Comparison of ENCODE assay signal across 16 cellular contexts in genomic region chr10:29970012-29970396, GRCh38.
DNase-seq lines count a peak whose midpoint lies in the region; ATAC-seq and TF ChIP-seq lines count a peak whose summit lies in the region.
"Had no signal": no experiment of that assay in that cellular context is flagged by ENCODE, and none has a peak within 500 bp of the region (broad histone marks: within the 10 kb centered on the region; RNA-seq: fewer than 3 reads in every experiment).

No MANE protein-coding gene starts in this region.

- H3K4me2 ChIP-seq in mesenchymal stem cell (ENCODE audit: low read length, poor library complexity, severe bottlenecking), result no peak overlapping the region
- H3K4me2 ChIP-seq in OCI-LY7 (ENCODE audit: low read length), result no peak overlapping the region
- H3K4me2 ChIP-seq: BLaER1 treated with 17β-estradiol and CSF1 and Interleukin-3, amounts not matched to agents 10 nM and 100 nM had no signal

- no peak overlapping the region for H3K9ac ChIP-seq in mesenchymal stem cell (ENCODE audit: low read length)
- H3K9ac ChIP-seq: BLaER1 treated with 17β-estradiol and CSF1 and Interleukin-3, amounts not matched to agents 10 nM and 100 nM had no signal

- H3K18ac ChIP-seq in mesenchymal stem cell (ENCODE audit: low read depth in 1 of 2, low read length in 2 of 2), result no peak overlapping the region

- H4K8ac ChIP-seq in mesenchymal stem cell (ENCODE audit: low read length), result no peak overlapping the region

- no peaks in the 10 kb centered on the region for H3K4me1 ChIP-seq in mesenchymal stem cell (ENCODE audit: control insufficient read depth, insufficient read depth, low read depth, low read length)
- peaks cover 16 to 17% of the 10 kb centered on the region in 2 donors for H3K4me1 ChIP-seq in gastrocnemius medialis
- no peaks in the 10 kb centered on the region for H3K4me1 ChIP-seq in OCI-LY7 (ENCODE audit: insufficient read depth, low read length, poor library complexity, severe bottlenecking)
- H3K4me1 ChIP-seq: Caco-2 had no signal

- BruUV-seq in OCI-LY7 (replicated peaks; lab: Mats Ljungman, UMichigan), result no TSS peak

- TF ChIP-seq POLR2A in gastrocnemius medialis (IDR thresholded peaks at IDR 0.05), result no peak

- intact Hi-C loops in gastrocnemius medialis (cut with DNase I; ENCODE audit: low total_unique reads) (no loop called here), OCI-LY7 (cut with micrococcal nuclease; ENCODE audit: unreplicated experiment) (no loop called here)

- 87% methylated on average over 6 of the region's 6 CpGs for WGBS in mesenchymal stem cell

- no peak for TF ChIP-seq CTCF in gastrocnemius medialis (IDR thresholded peaks at IDR 0.05 in 4 of 5, conservative IDR thresholded peaks at IDR 0.05 in 1 of 5)
- TF ChIP-seq CTCF in GM13977 (IDR thresholded peaks at IDR 0.05; ENCODE audit: extremely low read depth, insufficient read depth, missing control alignments), result no peak
- TF ChIP-seq CTCF in OCI-LY7 (conservative IDR thresholded peaks at IDR 0.05; ENCODE audit: low read length), result no peak

- H3K14ac ChIP-seq in mesenchymal stem cell (ENCODE audit: low read length in 2 of 2), result no peak overlapping the region

- no peaks in the 10 kb centered on the region for H3K79me2 ChIP-seq in OCI-LY7 (ENCODE audit: insufficient read depth, low read depth, low read length)

- peak; percentile 28 to 45 for ATAC-seq in gastrocnemius medialis
- ATAC-seq: CD8-positive, alpha-beta T cell had no signal

- H3K27ac ChIP-seq in mesenchymal stem cell (ENCODE audit: low read length, poor library complexity, severe bottlenecking) (no peak overlapping the region), gastrocnemius medialis (peak overlapping the region; percentile 77 to 86 (median 82)), OCI-LY7 (ENCODE audit: low read depth, low read length, poor library complexity, severe bottlenecking) (no peak overlapping the region)
- H3K27ac ChIP-seq: BLaER1 treated with 17β-estradiol and CSF1 and Interleukin-3, amounts not matched to agents 10 nM and 100 nM; C4-2B had no signal

- no peak overlapping the region for H3K23ac ChIP-seq in mesenchymal stem cell (ENCODE audit: low read length in 2 of 2)

- H3K4me3 ChIP-seq in mesenchymal stem cell (ENCODE audit: insufficient read depth in 1 of 2, low read depth in 1 of 2, low read length in 2 of 2) (no peak overlapping the region), gastrocnemius medialis (no peak overlapping the region), OCI-LY7 (ENCODE audit: low read depth, low read length, poor library complexity, severe bottlenecking) (no peak overlapping the region)
- H3K4me3 ChIP-seq: BLaER1 treated with 17β-estradiol and CSF1 and Interleukin-3, amounts not matched to agents 10 nM and 100 nM had no signal

- no peak overlapping the region for H2BK5ac ChIP-seq in mesenchymal stem cell (ENCODE audit: low read depth, low read length, poor library complexity, severe bottlenecking)

- peak overlapping the region; percentile 43 for H4K91ac ChIP-seq in mesenchymal stem cell (ENCODE audit: low read length)

- CTCF ChIA-PET in OCI-LY7 (lab: Charles Lee; ENCODE audit: unreplicated experiment), result no interaction called here

- no peaks in the 10 kb centered on the region for H3K9me2 ChIP-seq in OCI-LY7 (ENCODE audit: insufficient read depth, low read length)

- no peak overlapping the region for H2BK15ac ChIP-seq in mesenchymal stem cell (ENCODE audit: low read depth, poor library complexity, severe bottlenecking)

- H2AFZ ChIP-seq in mesenchymal stem cell (ENCODE audit: low read depth, low read length), result no peak overlapping the region
- no peak overlapping the region for H2AFZ ChIP-seq in OCI-LY7 (ENCODE audit: low read length)

- H3K79me1 ChIP-seq in mesenchymal stem cell (replicated peaks; ENCODE audit: low read length, poor library complexity, severe bottlenecking), result no peaks in the 10 kb centered on the region

- H3K36me3 ChIP-seq in mesenchymal stem cell (ENCODE audit: control insufficient read depth in 1 of 2, insufficient read depth in 2 of 2, low read depth in 1 of 2, low read length in 2 of 2), result no peaks in the 10 kb centered on the region
- no peaks in the 10 kb centered on the region for H3K36me3 ChIP-seq in gastrocnemius medialis
- H3K36me3 ChIP-seq in OCI-LY7 (ENCODE audit: insufficient read depth, low read length), result no peaks in the 10 kb centered on the region
- H3K36me3 ChIP-seq: BLaER1 treated with 17β-estradiol and CSF1 and Interleukin-3, amounts not matched to agents 10 nM and 100 nM had no signal

- H2BK120ac ChIP-seq in mesenchymal stem cell (ENCODE audit: low read depth, low read length), result no peak overlapping the region

- POLR2A ChIA-PET in OCI-LY7 (lab: Charles Lee), result no interaction called here

- no peak overlapping the region for H2AK5ac ChIP-seq in mesenchymal stem cell (ENCODE audit: low read length, severe bottlenecking)

- no peaks in the 10 kb centered on the region for H4K20me1 ChIP-seq in OCI-LY7 (ENCODE audit: insufficient read depth, low read length)
- H4K20me1 ChIP-seq: BLaER1 treated with 17β-estradiol and CSF1 and Interleukin-3, amounts not matched to agents 10 nM and 100 nM had no signal

- in situ Hi-C loops in gastrocnemius medialis (cut with MboI; ENCODE audit: low sequenced_read_pairs in 4 of 4) (loop anchor here in 2 of 4 donors (25.0 kb wide), 1 partner anchor 333 kb away; the partner anchor contains the start of gene SVIL (in 2 of the 2)), GM13977 (cut with MboI; ENCODE audit: low pct_unique_long_range_greater_than_20kb, low sequenced_read_pairs, unreplicated experiment) (no loop called here)

- no peak overlapping the region for H3K4ac ChIP-seq in mesenchymal stem cell (ENCODE audit: low read depth in 1 of 2, low read length in 2 of 2)

- H3K27me3 ChIP-seq in mesenchymal stem cell (ENCODE audit: control insufficient read depth in 1 of 2, insufficient read depth in 1 of 2, low read length in 2 of 2) (peaks cover 0 to under 1% of the 10 kb centered on the region in 2 experiments), gastrocnemius medialis (no peaks in the 10 kb centered on the region)
- H3K27me3 ChIP-seq: BLaER1 treated with 17β-estradiol and CSF1 and Interleukin-3, amounts not matched to agents 10 nM and 100 nM had no signal

- peak overlapping the region in 1 of 2 experiments; percentile 23 for H2BK12ac ChIP-seq in mesenchymal stem cell (ENCODE audit: low read length in 2 of 2)

- no peak for DNase-seq in mesenchymal stem cell
- peak; percentile 52 to 77 for DNase-seq in gastrocnemius medialis
- no peak for DNase-seq in GM13977 (ENCODE audit: low spot score)
- no peak for DNase-seq in NK-92 treated with Interleukin-12 subunit alpha and Interleukin-12 subunit beta, amount 100 ng/mL, for 24 hours (lab: John Stamatoyannopoulos, UW)
- no peak for DNase-seq in OCI-LY7 (ENCODE audit: low spot score)
- DNase-seq: 8988T; ACHN; AML-193; Caco-2; Calu3; CD4-positive, alpha-beta T cell; CD8-positive, alpha-beta T cell; DMS79 treated with DMSO at 0.1 percent for 48 hours; GF-D8 had no signal

- H3K9me3 ChIP-seq in mesenchymal stem cell (ENCODE audit: control insufficient read depth, low read length) (peaks cover 3% of the 10 kb centered on the region), gastrocnemius medialis (no peaks in the 10 kb centered on the region), OCI-LY7 (ENCODE audit: low read length) (no peaks in the 10 kb centered on the region)

Comparison
In these comparisons a context has a peak if more than half of its experiments do, and no peak if none do; other contexts are left out.
1. DNase-seq: peak in gastrocnemius medialis (2 of 2); none in mesenchymal stem cell (single experiment), GM13977 (single experiment), NK-92 treated with Interleukin-12 subunit alpha and Interleukin-12 subunit beta, amount 100 ng/mL, for 24 hours (single experiment) and OCI-LY7 (single experiment).
2. H3K27ac ChIP-seq: peak in gastrocnemius medialis (4 of 4); none in mesenchymal stem cell (single experiment) and OCI-LY7 (single experiment).